Comparison of ENCODE assay signal across 27 cellular contexts in genomic region chr15:42843699-42844098, GRCh38.
DNase-seq lines count a peak whose midpoint lies in the region; ATAC-seq, FAIRE-seq and TF ChIP-seq lines count a peak whose summit lies in the region.
"Had no signal": no experiment of that assay in that cellular context is flagged by ENCODE, and none has a peak within 500 bp of the region (broad histone marks: within the 10 kb centered on the region; RNA-seq: fewer than 3 reads in every experiment).

No MANE protein-coding gene starts in this region.

- no peaks in the 10 kb centered on the region for H3K9me1 ChIP-seq in K562 (ENCODE audit: control insufficient read depth, insufficient read depth, low read length)

- peak overlapping the region; percentile 26 for H3K27ac Mint-ChIP-seq in stimulated activated effector memory CD8-positive, alpha-beta T cell treated with anti-CD3 and anti-CD28 coated beads, Interleukin-12 subunit alpha, Interleukin-12 subunit beta, amount 100 ng/mL, for 72 hours
- H3K27ac Mint-ChIP-seq: CD14-positive monocyte; CD4-positive, alpha-beta memory T cell; CD4-positive, CD25-positive, alpha-beta regulatory T cell; CD8-positive, alpha-beta memory T cell had no signal

- ATAC-seq in K562 = no peak
- ATAC-seq in stimulated activated effector memory CD8-positive, alpha-beta T cell treated with anti-CD3 and anti-CD28 coated beads, Interleukin-12 subunit alpha, Interleukin-12 subunit beta, amount 100 ng/mL, for 72 hours = no peak
- ATAC-seq: GM12878 had no signal

- in situ Hi-C loops in K562 (cut with MboI) (no loop called here), GM13976 (cut with MboI; ENCODE audit: low sequenced_read_pairs, unreplicated experiment) (no loop called here)

- no peaks in the 10 kb centered on the region for H3K4me1 ChIP-seq in K562 (replicated peaks in 1 of 2; ENCODE audit: control insufficient read depth in 2 of 2, insufficient read depth in 2 of 2, low read length in 2 of 2)
- H3K4me1 ChIP-seq: BE2C, BLaER1 had no signal

- H3K9me3 Mint-ChIP-seq in stimulated activated effector memory CD8-positive, alpha-beta T cell treated with anti-CD3 and anti-CD28 coated beads, Interleukin-12 subunit alpha, Interleukin-12 subunit beta, amount 100 ng/mL, for 72 hours = no peaks in the 10 kb centered on the region
- H3K9me3 Mint-ChIP-seq: CD8-positive, alpha-beta memory T cell had no signal

- no peaks in the 10 kb centered on the region for H3K79me2 ChIP-seq in K562 (ENCODE audit: control insufficient read depth, insufficient read depth, low read length)

- BruUV-seq in K562 (replicated peaks; lab: Mats Ljungman, UMichigan) = no TSS peak

- 57% methylated on average over 3 of the region's 4 CpGs for WGBS in K562 (ENCODE audit: insufficient coverage, low coverage, missing lambda C conversion rate)

- intact Hi-C loops in K562 (cut with micrococcal nuclease) = no loop called here

- no peak overlapping the region for H3K27ac ChIP-seq in K562 (ENCODE audit: extremely low read depth, low read depth, low read length)
- H3K27ac ChIP-seq: BLaER1 had no signal

- peaks cover 6% of the 10 kb centered on the region; the same call in 1 of the 3 replicates for H3K36me3 ChIP-seq in K562 (ENCODE audit: control insufficient read depth, insufficient read depth, low read length)

- no peak overlapping the region for H3K4me3 Mint-ChIP-seq in stimulated activated effector memory CD8-positive, alpha-beta T cell treated with anti-CD3 and anti-CD28 coated beads, Interleukin-12 subunit alpha, Interleukin-12 subunit beta, amount 100 ng/mL, for 72 hours
- H3K4me3 Mint-ChIP-seq: CD14-positive monocyte; CD4-positive, alpha-beta memory T cell; CD4-positive, CD25-positive, alpha-beta regulatory T cell; CD8-positive, alpha-beta memory T cell had no signal

- no peak overlapping the region for H3K9ac ChIP-seq in K562 (ENCODE audit: insufficient read depth in 1 of 2, low read depth in 2 of 2, low read length in 2 of 2)
- H3K9ac ChIP-seq: BLaER1 had no signal

- H3K4me3 ChIP-seq in K562 = no peak overlapping the region
- H3K4me3 ChIP-seq: BLaER1, GM12878 had no signal

- no peaks in the 10 kb centered on the region for H3K27me3 ChIP-seq in K562 (ENCODE audit: control insufficient read depth in 2 of 2, insufficient read depth in 2 of 2, low read length in 2 of 2)
- H3K27me3 ChIP-seq: BE2C, BLaER1 had no signal

- CTCF ChIA-PET in K562 (lab: Yijun Ruan, JAX; ENCODE audit: low intra/inter-chr PET ratio) = no interaction called here

- FAIRE-seq in K562 (lab: Jason Lieb, UNC) = no peak
- FAIRE-seq: A204.1, GM12878, GM12892, GM19239 had no signal

- no peaks in the 10 kb centered on the region for H3K4me1 Mint-ChIP-seq in stimulated activated effector memory CD8-positive, alpha-beta T cell treated with anti-CD3 and anti-CD28 coated beads, Interleukin-12 subunit alpha, Interleukin-12 subunit beta, amount 100 ng/mL, for 72 hours
- H3K4me1 Mint-ChIP-seq: CD14-positive monocyte; CD4-positive, alpha-beta memory T cell; CD8-positive, alpha-beta memory T cell had no signal

- no peak for TF ChIP-seq EP300 in K562 (IDR thresholded peaks at IDR 0.05; ENCODE audit: low read length)

- TF ChIP-seq RAD21 in K562 (CRISPR knock-in tag; conservative IDR thresholded peaks at IDR 0.05 in 1 of 2, IDR thresholded peaks at IDR 0.05 in 1 of 2) = no peak

- no peak overlapping the region for H3K4me2 ChIP-seq in K562 (ENCODE audit: insufficient read depth, low read length)
- H3K4me2 ChIP-seq: BLaER1 had no signal

- no peaks in the 10 kb centered on the region for H4K20me1 ChIP-seq in K562 (replicated peaks; ENCODE audit: control insufficient read depth, insufficient read depth, low read length)
- H4K20me1 ChIP-seq: BLaER1 had no signal

- H3K9me3 ChIP-seq in K562 (replicated peaks; ENCODE audit: control insufficient read depth, insufficient read depth, low read depth, low read length) = peaks cover 3% of the 10 kb centered on the region; the same call in 1 of the 2 replicates
- H3K9me3 ChIP-seq: BE2C had no signal

- no peak overlapping the region for H2AFZ ChIP-seq in K562 (ENCODE audit: low read depth, low read length)

- POLR2A ChIA-PET in K562 (lab: Yijun Ruan, JAX) = no interaction called here

- no peak for TF ChIP-seq POLR2A in K562 (conservative IDR thresholded peaks at IDR 0.05)

- H3K36me3 Mint-ChIP-seq in stimulated activated effector memory CD8-positive, alpha-beta T cell treated with anti-CD3 and anti-CD28 coated beads, Interleukin-12 subunit alpha, Interleukin-12 subunit beta, amount 100 ng/mL, for 72 hours = no peaks in the 10 kb centered on the region

- DNase-seq in OCI-M1 (lab: John Stamatoyannopoulos, UW) (peak; percentile 42), K562 (ENCODE audit: extremely low read depth in 1 of 4, low spot score in 3 of 4) (no peak), iPS-NIHi7 (ENCODE audit: extremely low spot score) (no peak), GM13976 (ENCODE audit: low spot score) (no peak), ecto neural progenitor cell (ENCODE audit: low spot score) (no peak)
- DNase-seq in stimulated activated effector memory CD8-positive, alpha-beta T cell treated with anti-CD3 and anti-CD28 coated beads, Interleukin-12 subunit alpha, Interleukin-12 subunit beta, amount 100 ng/mL, for 72 hours (ENCODE audit: low spot score in 2 of 2) = no peak
- DNase-seq: 8988T; ACHN; BE2C; C1 segment of cervical spinal cord; CD4-positive, alpha-beta memory T cell; CD4-positive, CD25-positive, alpha-beta regulatory T cell; CD8-positive, alpha-beta memory T cell; COR-L47; DMS 273 treated with DMSO at 0.1 percent for 48 hours; DMS153; DMS53; DMS79; DND-41; EL; GDM1 had no signal

- no peak for TF ChIP-seq CTCF in K562 (IDR thresholded peaks at IDR 0.05 in 2 of 3, conservative IDR thresholded peaks at IDR 0.05 in 1 of 3; ENCODE audit: insufficient read depth in 2 of 3, low read depth in 1 of 3, low read length in 3 of 3)
- TF ChIP-seq CTCF in GM13976 (IDR thresholded peaks at IDR 0.05; ENCODE audit: borderline replicate concordance, control extremely low read depth, extremely low read depth, insufficient read depth, missing control alignments) = no peak

TF ChIP-seq in K562, 482 proteins besides CTCF, POLR2A, EP300 and RAD21 (continues in another document):
- peak; percentile 17; the same call in 1 of the 2 replicates for TF ChIP-seq CBFA2T3 (IDR thresholded peaks at IDR 0.05)
- no peak for TF ChIP-seq ATF4 (CRISPR knock-in tag; IDR thresholded peaks at IDR 0.05)
- TF ChIP-seq GABPB2 (CRISPR knock-in tag; conservative IDR thresholded peaks at IDR 0.05) = no peak
- 0 out of 2 replicates have a peak, but pooled peaks have one; percentile 25 for TF ChIP-seq TRIM28 (IDR thresholded peaks at IDR 0.05)
- TF ChIP-seq XRCC3 (IDR thresholded peaks at IDR 0.05) = no peak
- TF ChIP-seq HIVEP1 (CRISPR knock-in tag; IDR thresholded peaks at IDR 0.05) = no peak
- TF ChIP-seq ZBTB2 (IDR thresholded peaks at IDR 0.05) = no peak
- TF ChIP-seq ETV5 (CRISPR knock-in tag; IDR thresholded peaks at IDR 0.05; ENCODE audit: low read depth) = no peak
- TF ChIP-seq CBX5 (IDR thresholded peaks at IDR 0.05; ENCODE audit: borderline replicate concordance, low read depth) = 0 out of 2 replicates have a peak, but pooled peaks have one; percentile 10
- TF ChIP-seq CBX3 (IDR thresholded peaks at IDR 0.05; ENCODE audit: borderline replicate concordance in 1 of 2, low read length in 2 of 2) = 0 out of 3 replicates have a peak, but pooled peaks of 1 of the 2 experiments have one; percentile 24
- no peak for TF ChIP-seq CHD2 (IDR thresholded peaks at IDR 0.05; ENCODE audit: low read depth, low read length)
- peak; percentile 51 for TF ChIP-seq NFE2 (IDR thresholded peaks at IDR 0.05; ENCODE audit: low read depth)
- no peak for TF ChIP-seq LARP7 (IDR thresholded peaks at IDR 0.05)
- no peak for TF ChIP-seq ZNF253 (CRISPR knock-in tag; conservative IDR thresholded peaks at IDR 0.05)
- no peak for TF ChIP-seq NBN (IDR thresholded peaks at IDR 0.05; ENCODE audit: low read depth)
